ENCODE assay signal across 23 cellular contexts in genomic region chr15:61558172-61559146, GRCh38.
A peak's percentile ranks its signal among the peaks of the same experiment; 100 is the strongest.
DNase-seq lines count a peak whose midpoint lies in the region; ATAC-seq, FAIRE-seq and TF ChIP-seq lines count a peak whose summit lies in the region.
"Had no signal": no experiment of that assay in that cellular context is flagged by ENCODE, and none has a peak within 500 bp of the region (broad histone marks: within the 10 kb centered on the region; RNA-seq: fewer than 3 reads in every experiment).

No MANE protein-coding gene starts in this region.

- no peaks in the 10 kb centered on the region for H3K9me3 ChIP-seq in left ventricle myocardium inferior (replicated peaks)
- H3K9me3 ChIP-seq in sigmoid colon, result no peaks in the 10 kb centered on the region
- H3K9me3 ChIP-seq in upper lobe of left lung, result no peaks in the 10 kb centered on the region

- H3K36me3 ChIP-seq in bronchial epithelial cell (ENCODE audit: control insufficient read depth, insufficient read depth, low read length) (no peaks in the 10 kb centered on the region), left ventricle myocardium inferior (no peaks in the 10 kb centered on the region), sigmoid colon (no peaks in the 10 kb centered on the region), upper lobe of left lung (no peaks in the 10 kb centered on the region)

- no peak overlapping the region for H3K4me3 ChIP-seq in bronchial epithelial cell (ENCODE audit: low read depth, low read length)
- no peak overlapping the region for H3K4me3 ChIP-seq in left ventricle myocardium inferior
- H3K4me3 ChIP-seq in sigmoid colon, result no peak overlapping the region
- H3K4me3 ChIP-seq in upper lobe of left lung, result no peak overlapping the region
- H3K4me3 ChIP-seq: dorsolateral prefrontal cortex, GM23338 had no signal

- no peak for TF ChIP-seq CTCF in bronchial epithelial cell (IDR thresholded peaks at IDR 0.05; ENCODE audit: insufficient read depth, low read length, severe bottlenecking)
- no peak for TF ChIP-seq CTCF in left ventricle myocardium inferior (IDR thresholded peaks at IDR 0.05; ENCODE audit: borderline replicate concordance)
- no peak for TF ChIP-seq CTCF in sigmoid colon (IDR thresholded peaks at IDR 0.05)
- no peak for TF ChIP-seq CTCF in upper lobe of left lung (IDR thresholded peaks at IDR 0.05)

- H3K27me3 ChIP-seq in bronchial epithelial cell (ENCODE audit: control insufficient read depth, insufficient read depth, low read length) (no peaks in the 10 kb centered on the region), left ventricle myocardium inferior (ENCODE audit: low read depth) (peaks cover 32% of the 10 kb centered on the region), sigmoid colon (no peaks in the 10 kb centered on the region), upper lobe of left lung (no peaks in the 10 kb centered on the region)

- no peak for DNase-seq in bronchial epithelial cell (ENCODE audit: low read depth)
- no peak for DNase-seq in left ventricle myocardium inferior
- DNase-seq in sigmoid colon, result no peak
- no peak for DNase-seq in upper lobe of left lung
- DNase-seq in T-helper 9 cell, result no peak
- DNase-seq in NCI-H1092 (lab: John Stamatoyannopoulos, UW), result no peak
- DNase-seq in central memory CD4-positive, alpha-beta T cell, result no peak
- DNase-seq: activated CD4-positive, alpha-beta T cell treated with anti-CD3 and anti-CD28 coated beads for 1 hour; activated naive CD4-positive, alpha-beta T cell; activated T-cell treated with anti-CD3 and anti-CD28 coated beads, Interleukin-2, amount 50 U/mL, for 4 hours; C1 segment of cervical spinal cord; DND-41; dorsolateral prefrontal cortex; hippocampal formation; immature natural killer cell; KG1; MV-4-11; NCI-H1694 treated with DMSO at 0.1 percent for 48 hours; NCI-H526 treated with DMSO at 0.1 percent for 48 hours; stimulated activated CD4-positive, alpha-beta T cell treated with anti-CD3 and anti-CD28 coated beads, Interleukin-15, amount 100 ng/mL, for 24 hours; stimulated activated naive CD8-positive, alpha-beta T cell treated with anti-CD3 and anti-CD28 coated beads, Interleukin-15, amount 100 ng/mL, for 72 hours had no signal

- no peaks in the 10 kb centered on the region for H3K4me1 ChIP-seq in left ventricle myocardium inferior
- no peaks in the 10 kb centered on the region for H3K4me1 ChIP-seq in sigmoid colon
- H3K4me1 ChIP-seq in upper lobe of left lung, result no peaks in the 10 kb centered on the region

- intact Hi-C loops in left ventricle myocardium inferior (cut with micrococcal nuclease), result no loop called here
- intact Hi-C loops in sigmoid colon (cut with DNase I), result no loop called here

- H3K27ac ChIP-seq in left ventricle myocardium inferior (replicated peaks) (peak overlapping the region; percentile 66), sigmoid colon (peak overlapping the region; percentile 56 to 64 (median 60)), upper lobe of left lung (peak overlapping the region in 3 of 4 donors; percentile 48 to 63 (median 53))

- ATAC-seq in upper lobe of left lung (ENCODE audit: low FRiP score in 2 of 2), result peak in 1 of 2 donors; percentile 82
- ATAC-seq in activated CD4-positive, CD25-positive, alpha-beta regulatory T cell treated with anti-CD3 and anti-CD28 coated beads, Interleukin-2, amount 50 U/mL, for 24 hours, result no peak
- ATAC-seq: activated T-cell treated with anti-CD3 and anti-CD28 coated beads, Interleukin-2, amount 50 U/mL, for 4 hours; GM23338; stimulated activated naive CD8-positive, alpha-beta T cell treated with anti-CD3 and anti-CD28 coated beads, Interleukin-15, amount 100 ng/mL, for 72 hours had no signal

- FAIRE-seq in bronchial epithelial cell (lab: Jason Lieb, UNC), result peak; percentile 73

- TF ChIP-seq POLR2A in sigmoid colon (IDR thresholded peaks at IDR 0.05) (no peak), upper lobe of left lung (IDR thresholded peaks at IDR 0.05) (no peak)

- TF ChIP-seq EP300 in sigmoid colon (IDR thresholded peaks at IDR 0.05), result peak in 3 of 4 donors; percentile 22 to 58 (median 38)
- peak in 1 of 4 donors; percentile 50 for TF ChIP-seq EP300 in upper lobe of left lung (IDR thresholded peaks at IDR 0.05)

- 53 to 62% methylated on average over 6 of the region's 6 CpGs for WGBS in sigmoid colon, 2 donors
- WGBS in upper lobe of left lung, 2 donors, result 62 to 65% methylated on average over 6 of the region's 6 CpGs
